Comparison of ENCODE assay signal across 10 cellular contexts in the genomic region with DNA sequence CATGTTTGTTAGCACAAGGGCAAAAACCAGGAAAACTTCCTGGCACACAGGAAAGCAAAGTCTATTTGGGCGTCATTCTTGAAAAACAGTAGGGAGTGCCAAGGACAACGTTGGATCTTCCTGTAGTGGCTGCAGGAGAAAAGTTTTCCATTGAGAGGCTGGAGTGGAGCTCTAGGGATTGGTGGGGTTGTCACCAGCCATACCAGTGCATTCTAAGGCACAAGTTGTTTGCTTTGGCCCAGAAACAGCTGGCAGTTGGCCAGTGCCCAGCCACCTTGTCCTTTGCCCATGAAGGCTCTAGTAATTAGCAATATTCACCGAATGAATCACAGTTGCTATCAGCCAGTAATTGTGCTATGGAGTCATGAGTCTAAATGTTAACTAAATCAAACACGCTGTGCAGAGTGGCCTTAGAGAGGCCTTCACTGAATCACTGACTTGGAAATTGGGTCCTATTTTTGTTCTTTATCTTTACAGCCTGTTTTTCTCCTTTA. TPM values are rescaled to one million over a fixed set of nuclear protein-coding genes. Genes with fewer than 3 reads are reported as not detected.
DNase-seq lines count a peak whose midpoint lies in the region; ATAC-seq and TF ChIP-seq lines count a peak whose summit lies in the region.
"Had no signal": no experiment of that assay in that cellular context is flagged by ENCODE, and none has a peak within 500 bp of the region (broad histone marks: within the 10 kb centered on the region; RNA-seq: fewer than 3 reads in every experiment).

No MANE protein-coding gene starts in this region.

- H3K27ac ChIP-seq in muscle layer of duodenum (ENCODE audit: low read length) = peak overlapping the region; percentile 25

- H3K4me1 Mint-ChIP-seq in chondrocyte (ENCODE audit: low read depth) = peaks cover 24% of the 10 kb centered on the region

- ATAC-seq in GM19035 (IDR thresholded peaks at IDR 0.05; ENCODE audit: unreplicated experiment) (no peak), GM19328 (IDR thresholded peaks at IDR 0.05; ENCODE audit: unreplicated experiment) (no peak), GM18858 (IDR thresholded peaks at IDR 0.05; ENCODE audit: unreplicated experiment) (no peak)
- ATAC-seq: stimulated activated naive CD8-positive, alpha-beta T cell treated with anti-CD3 and anti-CD28 coated beads, Interleukin-15, amount 100 ng/mL, for 72 hours had no signal

- TF ChIP-seq CTCF in chondrocyte (IDR thresholded peaks at IDR 0.05) = no peak

- no peaks in the 10 kb centered on the region for H3K9me3 Mint-ChIP-seq in chondrocyte (ENCODE audit: low read depth)
- H3K9me3 Mint-ChIP-seq: stimulated activated naive CD8-positive, alpha-beta T cell treated with anti-CD3 and anti-CD28 coated beads, Interleukin-15, amount 100 ng/mL, for 72 hours had no signal

- peaks cover 0 to under 1% of the 10 kb centered on the region in 2 donors for H3K4me1 ChIP-seq in muscle layer of duodenum (ENCODE audit: control insufficient read depth in 1 of 2, insufficient read depth in 2 of 2, low read length in 2 of 2)

- no peak overlapping the region for H3K4me3 ChIP-seq in muscle layer of duodenum (ENCODE audit: low read depth in 1 of 2, low read length in 2 of 2)

- no peaks in the 10 kb centered on the region for H3K27me3 ChIP-seq in muscle layer of duodenum (ENCODE audit: low read depth, low read length)

- H3K36me3 Mint-ChIP-seq in chondrocyte (ENCODE audit: low read depth) = no peaks in the 10 kb centered on the region

- peak overlapping the region; percentile 58 for H3K27ac Mint-ChIP-seq in chondrocyte (ENCODE audit: unreplicated experiment)
- H3K27ac Mint-ChIP-seq: stimulated activated naive CD8-positive, alpha-beta T cell treated with anti-CD3 and anti-CD28 coated beads, Interleukin-15, amount 100 ng/mL, for 72 hours had no signal

- H3K9me3 ChIP-seq in muscle layer of duodenum (ENCODE audit: control insufficient read depth in 1 of 2, low read length in 2 of 2) = no peaks in the 10 kb centered on the region

- H3K4me3 Mint-ChIP-seq in chondrocyte (ENCODE audit: unreplicated experiment) = no peak overlapping the region
- H3K4me3 Mint-ChIP-seq: stimulated activated naive CD8-positive, alpha-beta T cell treated with anti-CD3 and anti-CD28 coated beads, Interleukin-15, amount 100 ng/mL, for 72 hours had no signal

- no peaks in the 10 kb centered on the region for H3K36me3 ChIP-seq in muscle layer of duodenum (ENCODE audit: control insufficient read depth in 1 of 2, insufficient read depth in 2 of 2, low read length in 2 of 2)

- DNase-seq in DMS53 (lab: John Stamatoyannopoulos, UW) (peak; percentile 69), NCI-H345 (lab: John Stamatoyannopoulos, UW) (peak; percentile 69), chondrocyte (ENCODE audit: low spot score) (no peak), AML-193 (lab: John Stamatoyannopoulos, UW) (no peak)
- DNase-seq: NCI-H187 treated with DMSO at 0.1 percent for 48 hours; stimulated activated naive CD8-positive, alpha-beta T cell treated with anti-CD3 and anti-CD28 coated beads, Interleukin-15, amount 100 ng/mL, for 72 hours had no signal

- peaks cover 4% of the 10 kb centered on the region for H3K27me3 Mint-ChIP-seq in chondrocyte (ENCODE audit: low read depth)
- H3K27me3 Mint-ChIP-seq: stimulated activated naive CD8-positive, alpha-beta T cell treated with anti-CD3 and anti-CD28 coated beads, Interleukin-15, amount 100 ng/mL, for 72 hours had no signal

RNA-seq across cellular contexts. Expression of a gene that starts 26.4 kb away (rescaled TPM):
- 0.10 to 0.37 TPM (median 0.36 TPM) in 3 replicates for total RNA-seq in chondrocyte

Comparison
In these comparisons a context has a peak if more than half of its experiments do, and no peak if none do; other contexts are left out.
1. DNase-seq: peak in DMS53 (single experiment) and NCI-H345 (single experiment); none in chondrocyte (single experiment) and AML-193 (0 of 2).